Comparison of ENCODE assay signal across 8 cellular contexts in the genomic region with DNA sequence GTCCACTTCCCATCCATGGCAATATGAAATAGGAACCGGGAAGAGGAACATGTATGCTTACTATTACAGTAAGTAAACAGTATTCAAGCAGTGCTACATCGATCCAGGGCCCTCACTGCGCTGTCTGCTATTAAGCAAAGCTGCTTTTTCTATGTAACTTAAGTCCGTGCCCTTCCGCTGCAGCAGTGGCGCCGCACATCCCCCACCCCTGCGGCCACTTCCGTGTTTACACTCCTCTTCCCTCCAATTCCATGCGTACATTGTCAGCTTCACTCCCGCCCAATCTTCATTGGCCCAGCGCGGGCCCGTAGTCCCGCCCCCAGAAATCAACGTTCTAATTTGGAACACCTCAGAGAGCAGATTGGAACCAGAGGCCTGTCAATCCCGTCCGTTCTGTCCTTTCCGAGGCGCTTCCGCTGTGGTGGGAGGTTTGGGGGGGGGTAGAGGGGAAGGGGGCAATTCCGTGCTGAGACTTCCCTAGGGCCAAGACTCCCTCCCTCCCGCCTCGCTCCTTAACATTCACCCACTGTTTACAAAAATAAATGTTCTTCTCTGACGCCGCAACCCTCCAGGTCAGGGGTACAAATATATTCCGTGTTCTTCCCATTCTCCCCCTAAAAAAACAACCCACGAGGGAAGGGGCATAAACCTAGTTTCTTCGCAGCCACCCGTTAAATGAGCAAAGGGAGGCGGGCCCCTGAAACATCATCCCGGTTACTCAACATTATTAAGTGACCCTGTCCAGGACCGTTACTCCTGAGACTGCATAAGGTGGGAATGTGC.
DNase-seq lines count a peak whose midpoint lies in the region; ATAC-seq and TF ChIP-seq lines count a peak whose summit lies in the region.

No MANE protein-coding gene starts in this region.

- intact Hi-C loops in ascending aorta (cut with DNase I): loop anchor here (1.0 to 10.0 kb wide), 5 partner anchors 51 to 472 kb away; a partner anchor contains a TSS
- intact Hi-C loops in prostate gland (cut with DNase I): loop anchor here (2.0 to 5.0 kb wide), 2 partner anchors 51 to 94 kb away; a partner anchor contains a TSS

- H3K36me3 ChIP-seq in ascending aorta (no peaks in the 10 kb centered on the region), right atrium auricular region (no peaks in the 10 kb centered on the region), prostate gland (no peaks in the 10 kb centered on the region), urinary bladder (ENCODE audit: insufficient read depth) (no peaks in the 10 kb centered on the region)

- TF ChIP-seq CTCF in ascending aorta (IDR thresholded peaks at IDR 0.05) (no peak), right atrium auricular region (IDR thresholded peaks at IDR 0.05) (no peak), prostate gland (IDR thresholded peaks at IDR 0.05) (peak in 2 of 4 experiments; percentile 16 to 35)

- H3K9me3 ChIP-seq in ascending aorta: no peaks in the 10 kb centered on the region
- no peaks in the 10 kb centered on the region for H3K9me3 ChIP-seq in right atrium auricular region
- H3K9me3 ChIP-seq in prostate gland: no peaks in the 10 kb centered on the region

- H3K27ac Mint-ChIP-seq in T-helper 2 cell treated with Interferon-gamma antibody and Interleukin-4, amounts not matched to agents 5 μg/mL and 100 μg/mL, for 36 hours: peak overlapping the region; percentile 97

- DNase-seq in NCI-H187 treated with DMSO at 0.1 percent for 48 hours (lab: John Stamatoyannopoulos, UW) (peak; percentile 85), ascending aorta (ENCODE audit: low spot score in 2 of 2) (peak; percentile 97 to 99), right atrium auricular region (ENCODE audit: low spot score) (peak; percentile 97), prostate gland (ENCODE audit: low spot score) (peak; percentile 97)
- DNase-seq in T-helper 2 cell treated with Interferon-gamma antibody and Interleukin-4, amounts not matched to agents 5 μg/mL and 100 μg/mL, for 36 hours (ENCODE audit: low spot score): peak; percentile 95

- TF ChIP-seq POLR2A in GM18505 (IDR thresholded peaks at IDR 0.05; ENCODE audit: borderline replicate concordance, extremely low read depth, insufficient read depth, insufficient read length) (peak; percentile 69), prostate gland (IDR thresholded peaks at IDR 0.05) (peak; percentile 49)

- peak overlapping the region; percentile 81 to 97 for H3K27ac ChIP-seq in ascending aorta
- H3K27ac ChIP-seq in right atrium auricular region: peak overlapping the region; percentile 94 to 97
- peak overlapping the region; percentile 95 to 97 for H3K27ac ChIP-seq in prostate gland
- peak overlapping the region; percentile 91 for H3K27ac ChIP-seq in urinary bladder (ENCODE audit: low read depth)

- no peaks in the 10 kb centered on the region for H3K27me3 Mint-ChIP-seq in T-helper 2 cell treated with Interferon-gamma antibody and Interleukin-4, amounts not matched to agents 5 μg/mL and 100 μg/mL, for 36 hours (ENCODE audit: low read depth)

- H3K4me3 Mint-ChIP-seq in T-helper 2 cell treated with Interferon-gamma antibody and Interleukin-4, amounts not matched to agents 5 μg/mL and 100 μg/mL, for 36 hours: peak overlapping the region; percentile 91

- peaks cover 0 to 10% of the 10 kb centered on the region in 2 donors for H3K4me1 ChIP-seq in ascending aorta
- H3K4me1 ChIP-seq in right atrium auricular region: peaks cover 0 to 40% of the 10 kb centered on the region in 2 donors
- no peaks in the 10 kb centered on the region for H3K4me1 ChIP-seq in prostate gland (replicated peaks)
- no peaks in the 10 kb centered on the region for H3K4me1 ChIP-seq in urinary bladder (ENCODE audit: insufficient read depth)

- no peaks in the 10 kb centered on the region for H3K9me3 Mint-ChIP-seq in T-helper 2 cell treated with Interferon-gamma antibody and Interleukin-4, amounts not matched to agents 5 μg/mL and 100 μg/mL, for 36 hours

- no peaks in the 10 kb centered on the region for H3K27me3 ChIP-seq in ascending aorta
- H3K27me3 ChIP-seq in right atrium auricular region: no peaks in the 10 kb centered on the region
- no peaks in the 10 kb centered on the region for H3K27me3 ChIP-seq in prostate gland (replicated peaks; ENCODE audit: insufficient read depth)

- under 1% methylated on average over 33 of the region's 33 CpGs for WGBS in prostate gland
- WGBS in urinary bladder: under 1% methylated on average over 33 of the region's 33 CpGs

- peaks cover 21% of the 10 kb centered on the region for H3K36me3 Mint-ChIP-seq in T-helper 2 cell treated with Interferon-gamma antibody and Interleukin-4, amounts not matched to agents 5 μg/mL and 100 μg/mL, for 36 hours (ENCODE audit: low read depth)

- ATAC-seq in GM18505 (IDR thresholded peaks at IDR 0.05; ENCODE audit: unreplicated experiment) (peak; percentile 76), HG02970 (IDR thresholded peaks at IDR 0.05; ENCODE audit: low FRiP score, unreplicated experiment) (peak; percentile 80)

- H3K4me3 ChIP-seq in ascending aorta (peak overlapping the region; percentile 83 to 92), right atrium auricular region (peak overlapping the region; percentile 72 to 74), prostate gland (peak overlapping the region; percentile 72 to 78), urinary bladder (ENCODE audit: low read depth, low read length) (peak overlapping the region; percentile 62)

- peaks cover 36% of the 10 kb centered on the region for H3K4me1 Mint-ChIP-seq in T-helper 2 cell treated with Interferon-gamma antibody and Interleukin-4, amounts not matched to agents 5 μg/mL and 100 μg/mL, for 36 hours (ENCODE audit: low read depth)

Comparison
In these comparisons a context has a peak if more than half of its experiments do, and no peak if none do; other contexts are left out.
1. Peak in every context shown above with its lines: DNase-seq, ATAC-seq, H3K4me3 ChIP-seq and H3K27ac ChIP-seq.